In the genomic region with DNA sequence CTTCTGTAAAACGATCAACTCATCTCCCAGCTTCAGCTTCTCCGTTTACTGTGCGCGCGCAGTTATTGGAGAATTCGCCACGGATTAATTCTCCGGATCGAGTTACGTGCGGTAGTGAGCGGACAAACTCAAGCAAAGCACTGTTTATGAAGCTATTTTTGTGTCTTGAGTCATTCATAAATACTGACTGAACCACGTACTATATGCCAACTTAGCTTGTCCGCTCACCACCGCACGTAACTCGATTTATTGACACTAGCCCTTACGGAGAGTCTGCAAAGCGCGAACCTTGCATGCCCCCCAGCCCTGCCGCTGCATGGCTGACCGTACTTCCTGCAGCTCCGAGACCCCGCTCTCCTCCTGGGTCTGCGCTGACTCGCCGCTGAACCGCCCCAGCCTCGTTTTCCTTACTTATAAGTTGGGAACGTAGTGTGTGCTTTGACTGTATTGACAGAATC, we compare ENCODE assay signal across 8 cellular contexts. TPM values are rescaled to one million over a fixed set of nuclear protein-coding genes. Genes with fewer than 3 reads are reported as not detected.
A peak's percentile ranks its signal among the peaks of the same experiment; 100 is the strongest.
DNase-seq lines count a peak whose midpoint lies in the region; ATAC-seq and TF ChIP-seq lines count a peak whose summit lies in the region.

No MANE protein-coding gene starts in this region.

- WGBS in suprapubic skin: 2% methylated on average over 30 of the region's 30 CpGs

- H3K36me3 Mint-ChIP-seq in CD14-positive monocyte: peaks cover 0 to 2% of the 10 kb centered on the region in 2 donors

- H3K4me1 Mint-ChIP-seq in CD14-positive monocyte: peaks cover 41% of the 10 kb centered on the region

- TF ChIP-seq CTCF in CD14-positive monocyte (IDR thresholded peaks at IDR 0.05) (no peak), suprapubic skin (IDR thresholded peaks at IDR 0.05) (no peak)

- peak overlapping the region; percentile 92 for H3K4me3 ChIP-seq in SJCRH30
- H3K4me3 ChIP-seq in suprapubic skin: peak overlapping the region; percentile 97

- H3K27me3 Mint-ChIP-seq in CD14-positive monocyte (ENCODE audit: low read depth in 3 of 3): peaks cover 0 to 2% (median 0%) of the 10 kb centered on the region in 3 donors

- H3K36me3 ChIP-seq in SJCRH30 (no peaks in the 10 kb centered on the region), suprapubic skin (no peaks in the 10 kb centered on the region)

- DNase-seq in CD14-positive monocyte (ENCODE audit: low spot score): no peak
- peak in 1 of 2 experiments; percentile 43 for DNase-seq in SJCRH30
- peak; percentile 68 for DNase-seq in ecto neural progenitor cell (ENCODE audit: low spot score)
- peak; percentile 49 for DNase-seq in medulla oblongata (ENCODE audit: extremely low spot score)
- DNase-seq in suprapubic skin (ENCODE audit: low spot score in 2 of 2): no peak

- ATAC-seq in GM19035 (IDR thresholded peaks at IDR 0.05; ENCODE audit: unreplicated experiment): peak; percentile 22
- ATAC-seq in HG03439 (IDR thresholded peaks at IDR 0.05; ENCODE audit: unreplicated experiment): peak; percentile 28
- ATAC-seq in HG03135 (IDR thresholded peaks at IDR 0.05; ENCODE audit: unreplicated experiment): no peak

- H3K4me3 Mint-ChIP-seq in CD14-positive monocyte: peak overlapping the region; percentile 91 to 97

- H3K9me3 ChIP-seq in SJCRH30 (replicated peaks) (no peaks in the 10 kb centered on the region), suprapubic skin (no peaks in the 10 kb centered on the region)

- no peak for TF ChIP-seq EP300 in suprapubic skin (IDR thresholded peaks at IDR 0.05)

- intact Hi-C loops in CD14-positive monocyte (cut with micrococcal nuclease): loop anchor here (2.0 to 10.0 kb wide), 2 partner anchors 70 to 158 kb away; partner anchors contain the start of gene PRKAB2 (in 2 of the 2)

- peak overlapping the region in 6 of 7 donors; percentile 50 to 71 (median 60) for H3K27ac Mint-ChIP-seq in CD14-positive monocyte

- no peaks in the 10 kb centered on the region for H3K4me1 ChIP-seq in SJCRH30
- H3K4me1 ChIP-seq in suprapubic skin: peaks cover 28% of the 10 kb centered on the region

- H3K27ac ChIP-seq in SJCRH30: peak overlapping the region; percentile 85
- H3K27ac ChIP-seq in suprapubic skin: peak overlapping the region; percentile 95

- no peaks in the 10 kb centered on the region for H3K9me3 Mint-ChIP-seq in CD14-positive monocyte

- TF ChIP-seq POLR2A in suprapubic skin (IDR thresholded peaks at IDR 0.05): no peak

- H3K27me3 ChIP-seq in SJCRH30: no peaks in the 10 kb centered on the region
- H3K27me3 ChIP-seq in suprapubic skin: no peaks in the 10 kb centered on the region

RNA-seq across cellular contexts. Expression of gene CHD1L, which starts 0.8 kb away (rescaled TPM):
- polyA plus RNA-seq in CD14-positive monocyte: 10 to 100 TPM; 13.1 to 15.2 TPM
- 23.0 and 28.3 TPM in 2 replicates for total RNA-seq in SJCRH30 (2014; rRNA removed; shearing (Covaris generic))
- total RNA-seq in suprapubic skin: 10 to 100 TPM; 17.6 to 20.9 (median 18.4) TPM

RNA-seq across cellular contexts. Expression of gene FMO5, which starts 18.1 kb away (rescaled TPM):
- 10 to 100 TPM; 16.8 to 18.0 TPM for polyA plus RNA-seq in CD14-positive monocyte
- total RNA-seq in SJCRH30 (2014; rRNA removed; shearing (Covaris generic)): not detected in 2 replicates
- total RNA-seq in suprapubic skin: 10 to 100 TPM; 15.5 to 37.8 (median 30.4) TPM

Comparison
In these comparisons a context has a peak if more than half of its experiments do, and no peak if none do; other contexts are left out.
1. DNase-seq: peak in ecto neural progenitor cell (single experiment) and medulla oblongata (single experiment); none in CD14-positive monocyte (single experiment) and suprapubic skin (0 of 2).
2. RNA of gene FMO5, which starts 18.1 kb away (total RNA-seq): 15.5 to 37.8 TPM in suprapubic skin; not detected in SJCRH30; every median in the first group is over 10 times any median in the second.